ENCODE assay signal across 19 cellular contexts in the genomic region with DNA sequence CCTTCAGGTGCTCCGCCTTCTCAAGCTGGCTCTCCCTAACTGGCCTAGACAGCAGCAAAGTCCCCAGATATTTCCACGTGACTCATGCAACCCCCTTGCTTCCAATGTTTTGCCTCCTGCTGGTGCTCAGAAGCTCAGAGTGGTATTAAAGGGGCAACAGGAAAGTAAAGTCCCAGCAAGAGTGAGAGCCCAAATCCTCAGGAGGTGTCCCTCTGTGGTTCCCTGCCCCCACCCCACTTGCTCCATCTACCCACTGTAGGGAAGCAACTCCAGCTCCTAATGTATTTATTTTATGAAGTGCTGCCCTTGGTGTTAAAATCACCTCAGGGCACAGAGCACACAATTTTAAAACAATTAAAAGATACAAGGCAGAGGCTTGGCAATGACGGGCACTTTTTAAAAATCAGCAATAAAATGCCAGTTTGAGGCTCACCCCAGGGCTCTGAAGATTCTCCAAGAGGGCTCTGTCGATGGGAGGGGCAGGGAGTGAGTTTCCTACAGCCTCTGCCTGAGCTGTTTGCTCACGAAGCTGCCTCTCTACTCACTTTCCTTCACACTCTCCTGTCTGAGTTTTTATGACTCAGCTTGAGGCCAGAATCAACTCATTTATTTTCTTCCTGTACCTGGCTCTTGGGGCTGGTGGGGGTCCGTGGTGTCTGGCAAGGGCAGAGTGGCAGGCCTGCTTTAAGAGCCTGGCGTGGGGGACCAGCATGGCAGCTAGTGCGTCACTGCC.
DNase-seq lines count a peak whose midpoint lies in the region; ATAC-seq, FAIRE-seq and TF ChIP-seq lines count a peak whose summit lies in the region.
"Had no signal": no experiment of that assay in that cellular context is flagged by ENCODE, and none has a peak within 500 bp of the region (broad histone marks: within the 10 kb centered on the region; RNA-seq: fewer than 3 reads in every experiment).

No MANE protein-coding gene starts in this region.

- H3K27ac ChIP-seq in PC-9 (peak overlapping the region; percentile 20; the same call in 1 of the 2 replicates), epithelial cell of prostate (peak overlapping the region; percentile 32)
- H3K27ac ChIP-seq: HL-60 had no signal

- TF ChIP-seq CTCF in PC-9 (conservative IDR thresholded peaks at IDR 0.05), result no peak

- H3K9me3 ChIP-seq in PC-9 (ENCODE audit: insufficient read depth, low read depth), result peaks cover 14% of the 10 kb centered on the region; the same call in 1 of the 2 replicates

- H3K27me3 Mint-ChIP-seq in stimulated activated naive CD8-positive, alpha-beta T cell treated with anti-CD3 and anti-CD28 coated beads, Interleukin-15, amount 100 ng/mL, for 72 hours, result peaks cover 29% of the 10 kb centered on the region
- H3K27me3 Mint-ChIP-seq: B cell had no signal

- H3K4me3 Mint-ChIP-seq in stimulated activated naive CD8-positive, alpha-beta T cell treated with anti-CD3 and anti-CD28 coated beads, Interleukin-15, amount 100 ng/mL, for 72 hours, result no peak overlapping the region
- H3K4me3 Mint-ChIP-seq: activated CD4-positive, alpha-beta T cell treated with anti-CD3 and anti-CD28 coated beads, Interleukin-2, amount 10 ng/mL, durations not matched to agents 7 days and 5 days; B cell; naive thymus-derived CD8-positive, alpha-beta T cell; stimulated activated naive CD8-positive, alpha-beta T cell treated with anti-CD3 and anti-CD28 coated beads, Interleukin-15, Interleukin-2, amounts not matched to agents 100 ng/mL and 50 ng/mL, for 24 hours had no signal

- H3K27ac Mint-ChIP-seq in stimulated activated naive CD8-positive, alpha-beta T cell treated with anti-CD3 and anti-CD28 coated beads, Interleukin-15, amount 100 ng/mL, for 72 hours, result no peak overlapping the region
- H3K27ac Mint-ChIP-seq: activated CD4-positive, alpha-beta T cell treated with anti-CD3 and anti-CD28 coated beads, Interleukin-2, amount 10 ng/mL, durations not matched to agents 7 days and 5 days; B cell; naive thymus-derived CD8-positive, alpha-beta T cell; stimulated activated naive CD8-positive, alpha-beta T cell treated with anti-CD3 and anti-CD28 coated beads, Interleukin-15, Interleukin-2, amounts not matched to agents 100 ng/mL and 50 ng/mL, for 24 hours had no signal

- no peaks in the 10 kb centered on the region for H3K27me3 ChIP-seq in PC-9 (ENCODE audit: insufficient read depth, low read depth)

- H3K4me1 Mint-ChIP-seq in stimulated activated naive CD8-positive, alpha-beta T cell treated with anti-CD3 and anti-CD28 coated beads, Interleukin-15, amount 100 ng/mL, for 72 hours, result peaks cover 24% of the 10 kb centered on the region

- ATAC-seq in stimulated activated naive CD8-positive, alpha-beta T cell treated with anti-CD3 and anti-CD28 coated beads, Interleukin-15, amount 100 ng/mL, for 72 hours, result peak; percentile 18
- no peak for ATAC-seq in stimulated activated naive CD8-positive, alpha-beta T cell treated with anti-CD3 and anti-CD28 coated beads, Interleukin-15, Interleukin-2, amounts not matched to agents 100 U/mL and 50 U/mL, for 24 hours
- ATAC-seq in GM21576 (IDR thresholded peaks at IDR 0.05; ENCODE audit: unreplicated experiment) (no peak), GM19328 (IDR thresholded peaks at IDR 0.05; ENCODE audit: unreplicated experiment) (no peak)
- ATAC-seq: naive thymus-derived CD8-positive, alpha-beta T cell; Panc1; sciatic nerve had no signal

- intact Hi-C loops in PC-9 (cut with micrococcal nuclease; ENCODE audit: unreplicated experiment), result loop anchor here (2.0 kb wide), 1 partner anchor 21 kb away; no protein-coding TSS in a partner anchor

- H3K4me2 ChIP-seq in PC-9, result peak overlapping the region; percentile 35

- no peaks in the 10 kb centered on the region for H3K9me2 ChIP-seq in PC-9 (ENCODE audit: insufficient read depth)

- no peak overlapping the region for H3K4me3 ChIP-seq in PC-9

- peaks cover 16% of the 10 kb centered on the region; the same call in 1 of the 2 replicates for H3F3A ChIP-seq in PC-9 (ENCODE audit: insufficient read depth, low read depth)

- peaks cover 15 to 18% of the 10 kb centered on the region in 2 donors for H3K9me3 Mint-ChIP-seq in stimulated activated naive CD8-positive, alpha-beta T cell treated with anti-CD3 and anti-CD28 coated beads, Interleukin-15, amount 100 ng/mL, for 72 hours

- no peak for FAIRE-seq in urothelium cell line (lab: Jason Lieb, UNC)

- POLR2A ChIA-PET in PC-9 (lab: Charles Lee; ENCODE audit: unreplicated experiment), result interaction anchor here (0.6 kb wide), 1 partner anchor 56 kb away, joined by 3 read pairs; no protein-coding TSS in a partner anchor

- no peaks in the 10 kb centered on the region for H4K20me1 ChIP-seq in PC-9 (ENCODE audit: insufficient read depth)

- CTCF ChIA-PET in PC-9 (lab: Charles Lee), result no interaction called here

- no peak for DNase-seq in stimulated activated naive CD8-positive, alpha-beta T cell treated with anti-CD3 and anti-CD28 coated beads, Interleukin-15, amount 100 ng/mL, for 72 hours
- no peak for DNase-seq in stimulated activated naive CD8-positive, alpha-beta T cell treated with anti-CD3 and anti-CD28 coated beads, Interleukin-15, Interleukin-2, amounts not matched to agents 100 U/mL and 50 U/mL, for 24 hours
- DNase-seq in PC-9 (peak in 1 of 2 experiments; percentile 14), epithelial cell of prostate (ENCODE audit: low read depth, low spot score) (no peak), urothelium cell line (ENCODE audit: low spot score) (peak; percentile 56), KBM-7 (no peak)
- DNase-seq: activated CD4-positive, alpha-beta T cell treated with anti-CD3 and anti-CD28 coated beads, Interleukin-2, amount 10 ng/mL, durations not matched to agents 7 days and 5 days; activated gamma-delta T cell; DMS79; GOT3; naive thymus-derived CD8-positive, alpha-beta T cell; NCI-H2171 treated with DMSO at 0.1 percent for 48 hours had no signal

- H3K36me3 ChIP-seq in PC-9 (ENCODE audit: low read depth), result no peaks in the 10 kb centered on the region

- BruUV-seq in PC-9 (replicated peaks; lab: Mats Ljungman, UMichigan), result no TSS peak

- H3K4me1 ChIP-seq in PC-9 (replicated peaks; ENCODE audit: insufficient read depth), result peaks cover 28% of the 10 kb centered on the region

- in situ Hi-C loops in KBM-7 (cut with MboI; ENCODE audit: low pct_unique_long_range_greater_than_20kb, low sequenced_read_pairs), result no loop called here

- no peaks in the 10 kb centered on the region for H3K79me2 ChIP-seq in PC-9 (ENCODE audit: low read depth)

- no peak overlapping the region for H2AFZ ChIP-seq in PC-9
